In the genomic region with DNA sequence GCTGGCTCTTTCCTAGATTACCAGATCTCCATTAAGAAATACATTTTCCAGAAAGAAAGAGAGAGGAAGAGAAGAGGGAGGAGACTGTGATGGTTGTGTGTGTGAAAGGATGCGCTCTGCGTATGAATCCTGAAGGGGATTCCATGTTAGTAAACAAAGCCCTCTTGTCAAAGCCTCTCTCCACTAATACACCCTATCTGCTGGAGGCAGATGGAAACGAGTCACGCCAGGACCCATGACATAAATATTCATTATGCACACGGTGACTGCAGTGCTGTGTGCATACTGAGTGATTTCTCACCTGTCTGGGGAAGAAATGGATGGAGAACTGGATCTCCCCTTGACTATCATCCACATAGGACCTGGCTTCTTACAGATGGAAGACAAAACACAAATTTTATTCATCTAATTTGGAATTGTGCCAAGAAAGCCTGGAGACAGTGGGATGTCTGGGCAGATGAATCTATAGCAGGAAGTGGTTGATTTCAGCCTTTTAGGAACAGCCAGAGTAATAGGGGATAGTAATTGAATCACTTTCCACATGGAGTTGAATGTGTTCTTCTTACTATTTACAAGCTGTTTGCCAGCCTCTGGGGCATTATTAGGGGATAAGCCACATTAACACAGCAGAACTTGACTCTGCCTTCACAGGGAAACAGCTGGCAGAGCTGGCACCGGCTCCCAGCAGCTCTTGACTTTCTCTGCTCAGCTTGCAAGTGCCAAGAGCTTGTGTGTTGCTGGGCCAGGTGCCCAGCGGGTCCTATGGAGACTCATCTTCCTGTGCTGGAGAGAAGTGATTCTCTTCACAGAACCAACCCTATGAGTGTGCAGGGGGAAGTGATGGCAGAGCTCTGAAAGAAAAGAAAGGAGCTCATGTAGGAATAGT, we compare ENCODE assay signal across 14 cellular contexts. TPM values are rescaled to one million over a fixed set of nuclear protein-coding genes. Genes with fewer than 3 reads are reported as not detected.
DNase-seq lines count a peak whose midpoint lies in the region; ATAC-seq and TF ChIP-seq lines count a peak whose summit lies in the region.
"Had no signal": no experiment of that assay in that cellular context is flagged by ENCODE, and none has a peak within 500 bp of the region (broad histone marks: within the 10 kb centered on the region; RNA-seq: fewer than 3 reads in every experiment).

No MANE protein-coding gene starts in this region.

- H3K36me3 ChIP-seq in H7 (replicated peaks; ENCODE audit: control insufficient read depth, insufficient read depth, low read length): no peaks in the 10 kb centered on the region
- H3K36me3 ChIP-seq: gastroesophageal sphincter had no signal

- no peak for ATAC-seq in GM21825 (IDR thresholded peaks at IDR 0.05; ENCODE audit: unreplicated experiment)
- ATAC-seq: gastroesophageal sphincter, GM12878 had no signal

- peak; percentile 64 for DNase-seq in COLO668 (lab: John Stamatoyannopoulos, UW; ENCODE audit: unreplicated experiment)
- DNase-seq in NCI-H1105 (lab: John Stamatoyannopoulos, UW): peak; percentile 98
- peak; percentile 72 for DNase-seq in NCI-H774 (lab: John Stamatoyannopoulos, UW)
- DNase-seq in fibroblast of mammary gland (ENCODE audit: low read depth): peak; percentile 37
- no peak for DNase-seq in H7
- DNase-seq in T-helper 9 cell: no peak
- no peak for DNase-seq in activated T-cell treated with anti-CD3 and anti-CD28 coated beads, Interleukin-2, amount 50 U/mL, for 48 hours
- DNase-seq: activated CD8-positive, alpha-beta memory T cell treated with anti-CD3 and anti-CD28 coated beads, Interleukin-2, amount 50 U/mL, for 48 hours; T-helper 2 cell had no signal

- H3K4me3 ChIP-seq in fibroblast of mammary gland (ENCODE audit: control insufficient read depth, low read depth, low read length) (no peak overlapping the region), H7 (ENCODE audit: insufficient read depth, low read depth, low read length) (no peak overlapping the region)
- H3K4me3 ChIP-seq: gastroesophageal sphincter, GM12878 had no signal

- no peaks in the 10 kb centered on the region for H3K27me3 ChIP-seq in H7 (ENCODE audit: control insufficient read depth, insufficient read depth, low read length)
- H3K27me3 ChIP-seq: gastroesophageal sphincter had no signal

- TF ChIP-seq CTCF in fibroblast of mammary gland (conservative IDR thresholded peaks at IDR 0.05; ENCODE audit: control insufficient read depth, insufficient read depth, low read depth, low read length): no peak

RNA-seq across cellular contexts. Expression of gene MTNR1B, which starts 9.0 kb away (rescaled TPM):
- not detected in 2 replicates for total RNA-seq in H7 (2014; rRNA removed; shearing (Covaris generic))
- total RNA-seq: gastroesophageal sphincter, GM12878, mononuclear cell, temporal lobe had no signal

Comparison
In these comparisons a context has a peak if more than half of its experiments do, and no peak if none do; other contexts are left out.
1. DNase-seq: peak in COLO668 (single experiment), NCI-H1105 (single experiment), NCI-H774 (single experiment) and fibroblast of mammary gland (single experiment); none in H7 (single experiment), T-helper 9 cell (single experiment) and activated T-cell treated with anti-CD3 and anti-CD28 coated beads, Interleukin-2, amount 50 U/mL, for 48 hours (0 of 2).